ENCODE assay signal across 17 cellular contexts in the genomic region with DNA sequence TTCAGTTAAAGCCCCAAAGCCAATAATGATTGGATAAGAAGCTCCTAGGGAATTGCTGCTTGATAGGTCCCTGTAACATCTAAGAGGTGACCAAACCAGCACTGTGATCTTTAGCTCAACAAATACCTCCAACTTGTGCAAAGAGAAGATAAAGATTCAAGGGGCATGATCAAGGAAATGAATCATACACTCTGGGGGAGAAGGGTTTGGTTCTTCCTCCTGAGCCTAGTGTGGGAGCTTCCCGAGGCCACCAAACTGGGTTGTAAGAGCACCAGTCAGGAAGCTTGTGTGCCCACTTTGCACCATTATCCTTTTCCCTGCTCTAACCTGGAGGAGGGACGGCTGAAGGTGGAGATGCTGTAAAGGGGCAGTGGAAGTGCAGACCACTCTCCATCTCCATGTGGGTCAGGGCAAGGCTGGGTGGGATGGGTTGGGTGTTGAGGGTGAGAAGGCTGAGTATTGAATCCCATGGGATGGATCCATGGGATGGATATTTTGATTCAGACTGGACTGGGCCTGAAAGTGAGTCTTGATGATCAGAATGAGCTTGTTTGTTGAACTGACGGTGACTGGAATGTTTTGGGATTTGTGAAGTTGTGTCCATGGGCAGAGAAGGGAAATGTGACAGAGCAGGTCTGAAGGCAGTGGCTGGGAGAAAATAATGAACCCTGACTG. TPM values are rescaled to one million over a fixed set of nuclear protein-coding genes. Genes with fewer than 3 reads are reported as not detected.
A peak's percentile ranks its signal among the peaks of the same experiment; 100 is the strongest.
DNase-seq lines count a peak whose midpoint lies in the region; ATAC-seq and TF ChIP-seq lines count a peak whose summit lies in the region.
"Had no signal": no experiment of that assay in that cellular context is flagged by ENCODE, and none has a peak within 500 bp of the region (broad histone marks: within the 10 kb centered on the region; RNA-seq: fewer than 3 reads in every experiment).

No MANE protein-coding gene starts in this region.

- no peak for TF ChIP-seq POLR2A in gastroesophageal sphincter (IDR thresholded peaks at IDR 0.05)

- H3K9ac ChIP-seq in BLaER1 treated with 17β-estradiol and CSF1 and Interleukin-3, amounts not matched to agents 10 nM and 100 nM: no peak overlapping the region
- H3K9ac ChIP-seq: BLaER1 had no signal

- no peak overlapping the region for H3K27ac ChIP-seq in BLaER1 treated with 17β-estradiol and CSF1 and Interleukin-3, amounts not matched to agents 10 nM and 100 nM
- H3K27ac ChIP-seq in RWPE1 (0 out of 2 replicates have a peak overlapping the region, but pooled peaks have one; percentile 32), gastroesophageal sphincter (no peak overlapping the region)
- H3K27ac ChIP-seq: BLaER1, coronary artery, right atrium auricular region, SK-N-MC had no signal

- peaks cover 6 to 7% of the 10 kb centered on the region in 2 donors for H3K36me3 Mint-ChIP-seq in CD14-positive monocyte

- H4K20me1 ChIP-seq in BLaER1 treated with 17β-estradiol and CSF1 and Interleukin-3, amounts not matched to agents 10 nM and 100 nM: no peaks in the 10 kb centered on the region
- H4K20me1 ChIP-seq: BLaER1 had no signal

- H3K4me2 ChIP-seq in BLaER1 treated with 17β-estradiol and CSF1 and Interleukin-3, amounts not matched to agents 10 nM and 100 nM: peak overlapping the region in 8 of 11 experiments; percentile 7 to 73 (median 58); a peak in 13 of 22 replicates
- H3K4me2 ChIP-seq: BLaER1 had no signal

- no peaks in the 10 kb centered on the region for H3K36me3 ChIP-seq in BLaER1 treated with 17β-estradiol and CSF1 and Interleukin-3, amounts not matched to agents 10 nM and 100 nM
- H3K36me3 ChIP-seq in gastroesophageal sphincter: no peaks in the 10 kb centered on the region
- H3K36me3 ChIP-seq: BLaER1, right atrium auricular region had no signal

- H3K27me3 Mint-ChIP-seq in CD14-positive monocyte (ENCODE audit: low read depth in 3 of 3): no peaks in the 10 kb centered on the region
- H3K27me3 Mint-ChIP-seq: naive B cell had no signal

- TF ChIP-seq CTCF in RWPE1 (conservative IDR thresholded peaks at IDR 0.05; ENCODE audit: low read depth): no peak
- TF ChIP-seq CTCF in gastroesophageal sphincter (IDR thresholded peaks at IDR 0.05): no peak
- no peak for TF ChIP-seq CTCF in CD14-positive monocyte (IDR thresholded peaks at IDR 0.05)

- no peak overlapping the region for H3K4me3 Mint-ChIP-seq in CD14-positive monocyte
- H3K4me3 Mint-ChIP-seq: naive B cell had no signal

- intact Hi-C loops in CD14-positive monocyte (cut with micrococcal nuclease): loop anchor here in 1 of 2 donors (5.0 kb wide), 1 partner anchor 46 kb away; no protein-coding TSS in a partner anchor

- POLR2A ChIA-PET in RWPE1 (lab: Yijun Ruan, JAX; ENCODE audit: low non-redundant PET): no interaction called here

- no peak overlapping the region for H3K4me3 ChIP-seq in BLaER1 treated with 17β-estradiol and CSF1 and Interleukin-3, amounts not matched to agents 10 nM and 100 nM
- no peak overlapping the region for H3K4me3 ChIP-seq in gastroesophageal sphincter
- H3K4me3 ChIP-seq: BLaER1, coronary artery, right atrium auricular region, SK-N-MC had no signal

- H3K4me1 Mint-ChIP-seq in CD14-positive monocyte: peaks cover 79% of the 10 kb centered on the region

- peak overlapping the region in 1 of 7 donors; percentile 47 for H3K27ac Mint-ChIP-seq in CD14-positive monocyte

- H3K27me3 ChIP-seq in BLaER1 treated with 17β-estradiol and CSF1 and Interleukin-3, amounts not matched to agents 10 nM and 100 nM: no peaks in the 10 kb centered on the region
- H3K27me3 ChIP-seq in gastroesophageal sphincter: no peaks in the 10 kb centered on the region
- H3K27me3 ChIP-seq: BLaER1, right atrium auricular region had no signal

- 74 to 87% methylated on average over 2 to 3 of the region's 3 CpGs for WGBS in gastroesophageal sphincter (ENCODE audit: low coverage in 1 of 2), 2 donors

- DNase-seq in ELR (ENCODE audit: low read depth) (peak; percentile 56), RWPE1 (ENCODE audit: low spot score) (peak; percentile 16), dermis blood vessel endothelial cell (peak; percentile 31), activated gamma-delta T cell treated with Interleukin-2 at 50 U/mL for 16 hours (no peak), NCI-H2081 (lab: John Stamatoyannopoulos, UW) (no peak), CD14-positive monocyte (ENCODE audit: low spot score) (no peak)
- DNase-seq: activated CD4-positive, alpha-beta T cell treated with anti-CD3 and anti-CD28 coated beads, Interleukin-2, amount 50 U/mL, for 4 hours; kidney glomerular epithelial cell; naive B cell; NCI-H146; NCI-H526 had no signal

- no peak for ATAC-seq in gastroesophageal sphincter

- TF ChIP-seq EP300 in gastroesophageal sphincter (IDR thresholded peaks at IDR 0.05): no peak

- peaks cover 21 to 88% (median 59%) of the 10 kb centered on the region in 10 experiments for H3K4me1 ChIP-seq in BLaER1 treated with 17β-estradiol and CSF1 and Interleukin-3, amounts not matched to agents 10 nM and 100 nM
- no peaks in the 10 kb centered on the region for H3K4me1 ChIP-seq in gastroesophageal sphincter
- H3K4me1 ChIP-seq: right atrium auricular region had no signal

- peaks cover 1 to 14% (median 13%) of the 10 kb centered on the region in 11 experiments; a peak in 21 of 22 replicates for H3K9me3 ChIP-seq in BLaER1 treated with 17β-estradiol and CSF1 and Interleukin-3, amounts not matched to agents 10 nM and 100 nM (replicated peaks in 1 of 11)
- H3K9me3 ChIP-seq in gastroesophageal sphincter: peaks cover 0 to 11% (median 0%) of the 10 kb centered on the region in 3 donors

- CTCF ChIA-PET in RWPE1 (lab: Yijun Ruan, JAX): interaction anchor here (0.6 kb wide), 1 partner anchor 74 kb away, joined by 4 read pairs; no protein-coding TSS in a partner anchor

- H3K9me3 Mint-ChIP-seq in CD14-positive monocyte: peaks cover 0 to 8% (median 6%) of the 10 kb centered on the region in 7 donors

RNA-seq across cellular contexts. Expression of gene CHST2, which starts 49.1 kb away (rescaled TPM):
- total RNA-seq in dermis blood vessel endothelial cell: 2.7 and 7.8 TPM in 2 replicates
- total RNA-seq in gastroesophageal sphincter: 1 to 10 TPM; 1.6 to 9.8 (median 5.1) TPM
- 10 to 100 TPM in 1 of 2 donors, 1 to 10 TPM in 1; 9.6 to 18.0 TPM for polyA plus RNA-seq in CD14-positive monocyte

Comparison
In these comparisons a context has a peak if more than half of its experiments do, and no peak if none do; other contexts are left out.
1. DNase-seq: peak in ELR (single experiment), RWPE1 (single experiment) and dermis blood vessel endothelial cell (single experiment); none in activated gamma-delta T cell treated with Interleukin-2 at 50 U/mL for 16 hours (single experiment), NCI-H2081 (0 of 2) and CD14-positive monocyte (single experiment).